Comparison of ENCODE assay signal across 12 cellular contexts in genomic region chrX:17412692-17413091, GRCh38. TPM values are rescaled to one million over a fixed set of nuclear protein-coding genes. Genes with fewer than 3 reads are reported as not detected.
DNase-seq lines count a peak whose midpoint lies in the region; ATAC-seq and TF ChIP-seq lines count a peak whose summit lies in the region.
"Had no signal": no experiment of that assay in that cellular context is flagged by ENCODE, and none has a peak within 500 bp of the region (broad histone marks: within the 10 kb centered on the region; RNA-seq: fewer than 3 reads in every experiment).

No MANE protein-coding gene starts in this region.

- H3K27me3 ChIP-seq in BJ (ENCODE audit: control insufficient read depth, insufficient read depth, low read length) = no peaks in the 10 kb centered on the region
- H3K27me3 ChIP-seq in heart right ventricle = peaks cover 0 to 35% (median 0%) of the 10 kb centered on the region in 7 donors
- H3K27me3 ChIP-seq: left lung, neural progenitor cell had no signal

- no peaks in the 10 kb centered on the region for H3K9me3 ChIP-seq in heart right ventricle
- H3K9me3 ChIP-seq: left lung had no signal

- intact Hi-C loops in heart right ventricle (cut with DNase I) = no loop called here

- POLR2A ChIA-PET in BJ (lab: Charles Lee) = no interaction called here

- 78 to 91% methylated on average over 4 of the region's 4 CpGs for WGBS in heart right ventricle, 2 donors

- DNase-seq in BJ (ENCODE audit: low read depth) = peak; percentile 51
- DNase-seq in HT1080 (ENCODE audit: low read depth) = peak; percentile 84
- peak; percentile 40 for DNase-seq in amniotic stem cell (lab: John Stamatoyannopoulos, UW)
- DNase-seq in kidney glomerular epithelial cell (lab: John Stamatoyannopoulos, UW) = peak; percentile 55
- DNase-seq in heart right ventricle = no peak
- no peak for DNase-seq in nephron progenitor cell
- DNase-seq in NCI-H2029 treated with DMSO at 0.1 percent for 48 hours (lab: John Stamatoyannopoulos, UW) = no peak
- no peak for DNase-seq in stimulated activated effector memory CD8-positive, alpha-beta T cell treated with anti-CD3 and anti-CD28 coated beads, Interleukin-12 subunit alpha, Interleukin-12 subunit beta, amount 100 ng/mL, for 72 hours (ENCODE audit: low spot score in 2 of 2)
- DNase-seq: activated naive CD4-positive, alpha-beta T cell; CD4-positive, alpha-beta memory T cell; left lung had no signal

- ATAC-seq in heart right ventricle = no peak
- ATAC-seq in stimulated activated effector memory CD8-positive, alpha-beta T cell treated with anti-CD3 and anti-CD28 coated beads, Interleukin-12 subunit alpha, Interleukin-12 subunit beta, amount 100 ng/mL, for 72 hours = no peak
- ATAC-seq: left lung had no signal

- H3K4me1 Mint-ChIP-seq in nephron progenitor cell = peaks cover 62% of the 10 kb centered on the region
- H3K4me1 Mint-ChIP-seq in stimulated activated effector memory CD8-positive, alpha-beta T cell treated with anti-CD3 and anti-CD28 coated beads, Interleukin-12 subunit alpha, Interleukin-12 subunit beta, amount 100 ng/mL, for 72 hours = no peaks in the 10 kb centered on the region
- H3K4me1 Mint-ChIP-seq: CD4-positive, alpha-beta memory T cell had no signal

- H3K9me3 Mint-ChIP-seq in nephron progenitor cell = no peaks in the 10 kb centered on the region
- H3K9me3 Mint-ChIP-seq in stimulated activated effector memory CD8-positive, alpha-beta T cell treated with anti-CD3 and anti-CD28 coated beads, Interleukin-12 subunit alpha, Interleukin-12 subunit beta, amount 100 ng/mL, for 72 hours = no peaks in the 10 kb centered on the region

- H3K4me3 ChIP-seq in BJ (ENCODE audit: low read depth, low read length) (no peak overlapping the region), heart right ventricle (no peak overlapping the region)
- H3K4me3 ChIP-seq: left lung, neural progenitor cell had no signal

- H3K27ac ChIP-seq in heart right ventricle = no peak overlapping the region
- H3K27ac ChIP-seq: left lung, neural progenitor cell had no signal

- H3K27ac Mint-ChIP-seq in nephron progenitor cell = no peak overlapping the region
- no peak overlapping the region for H3K27ac Mint-ChIP-seq in stimulated activated effector memory CD8-positive, alpha-beta T cell treated with anti-CD3 and anti-CD28 coated beads, Interleukin-12 subunit alpha, Interleukin-12 subunit beta, amount 100 ng/mL, for 72 hours
- H3K27ac Mint-ChIP-seq: CD4-positive, alpha-beta memory T cell; neural progenitor cell had no signal

- no peaks in the 10 kb centered on the region for H3K36me3 Mint-ChIP-seq in nephron progenitor cell (ENCODE audit: low read depth)
- no peaks in the 10 kb centered on the region for H3K36me3 Mint-ChIP-seq in stimulated activated effector memory CD8-positive, alpha-beta T cell treated with anti-CD3 and anti-CD28 coated beads, Interleukin-12 subunit alpha, Interleukin-12 subunit beta, amount 100 ng/mL, for 72 hours
- H3K36me3 Mint-ChIP-seq: CD4-positive, alpha-beta memory T cell; neural progenitor cell had no signal

- no peak overlapping the region for H3K4me3 Mint-ChIP-seq in nephron progenitor cell
- H3K4me3 Mint-ChIP-seq in stimulated activated effector memory CD8-positive, alpha-beta T cell treated with anti-CD3 and anti-CD28 coated beads, Interleukin-12 subunit alpha, Interleukin-12 subunit beta, amount 100 ng/mL, for 72 hours = no peak overlapping the region
- H3K4me3 Mint-ChIP-seq: CD4-positive, alpha-beta memory T cell; neural progenitor cell had no signal

- H3K27me3 Mint-ChIP-seq in nephron progenitor cell (ENCODE audit: low read depth, poor library complexity) = peaks cover 2% of the 10 kb centered on the region

- H3K4me1 ChIP-seq in heart right ventricle = peaks cover 0 to 9% (median 0%) of the 10 kb centered on the region in 9 donors
- H3K4me1 ChIP-seq: left lung had no signal

- TF ChIP-seq CTCF in BJ (IDR thresholded peaks at IDR 0.05; ENCODE audit: insufficient read depth, low read depth, low read length) (no peak), heart right ventricle (IDR thresholded peaks at IDR 0.05) (no peak), nephron progenitor cell (IDR thresholded peaks at IDR 0.05) (no peak)

- H3K36me3 ChIP-seq in BJ (ENCODE audit: control insufficient read depth, insufficient read depth, low read length) (no peaks in the 10 kb centered on the region), heart right ventricle (no peaks in the 10 kb centered on the region)
- H3K36me3 ChIP-seq: left lung, neural progenitor cell had no signal

- CTCF ChIA-PET in BJ (lab: Yijun Ruan, JAX) = no interaction called here

RNA-seq across cellular contexts. Expression of gene NHS, which starts 37.7 kb away (rescaled TPM):
- polyA plus RNA-seq in BJ (2011; rRNA removed) (2.2 and 2.7 TPM in 2 replicates), heart right ventricle (under 1 TPM; 0.20 to 0.95 TPM)
- polyA minus RNA-seq in BJ (2011; rRNA and poly(A)+ RNA removed) = 3.0 and 4.3 TPM in 2 replicates
- total RNA-seq in HT1080 (2014; rRNA removed; shearing (Covaris generic)) = 4.6 and 5.4 TPM in 2 replicates
- polyA plus RNA-seq in HT1080 (2015; cell fraction: cytosol; rRNA removed) = 3.3 and 4.2 TPM in 2 replicates
- polyA plus RNA-seq in HT1080 (2015; cell fraction: nucleus; rRNA removed) = 14.4 and 15.2 TPM in 2 replicates
- total RNA-seq in heart right ventricle = 1 to 10 TPM in 8 of 10 donors, under 1 TPM in 2; 0.78 to 2.7 (median 1.3) TPM
- polyA plus RNA-seq: CD4-positive, alpha-beta memory T cell had no signal

Comparison
In these comparisons a context has a peak if more than half of its experiments do, and no peak if none do; other contexts are left out.
1. DNase-seq: peak in BJ (single experiment), HT1080 (single experiment), amniotic stem cell (single experiment) and kidney glomerular epithelial cell (single experiment); none in heart right ventricle (0 of 2), nephron progenitor cell (single experiment), NCI-H2029 treated with DMSO at 0.1 percent for 48 hours (single experiment) and stimulated activated effector memory CD8-positive, alpha-beta T cell treated with anti-CD3 and anti-CD28 coated beads, Interleukin-12 subunit alpha, Interleukin-12 subunit beta, amount 100 ng/mL, for 72 hours (0 of 2).